ENCODE assay signal across 8 cellular contexts in the genomic region with DNA sequence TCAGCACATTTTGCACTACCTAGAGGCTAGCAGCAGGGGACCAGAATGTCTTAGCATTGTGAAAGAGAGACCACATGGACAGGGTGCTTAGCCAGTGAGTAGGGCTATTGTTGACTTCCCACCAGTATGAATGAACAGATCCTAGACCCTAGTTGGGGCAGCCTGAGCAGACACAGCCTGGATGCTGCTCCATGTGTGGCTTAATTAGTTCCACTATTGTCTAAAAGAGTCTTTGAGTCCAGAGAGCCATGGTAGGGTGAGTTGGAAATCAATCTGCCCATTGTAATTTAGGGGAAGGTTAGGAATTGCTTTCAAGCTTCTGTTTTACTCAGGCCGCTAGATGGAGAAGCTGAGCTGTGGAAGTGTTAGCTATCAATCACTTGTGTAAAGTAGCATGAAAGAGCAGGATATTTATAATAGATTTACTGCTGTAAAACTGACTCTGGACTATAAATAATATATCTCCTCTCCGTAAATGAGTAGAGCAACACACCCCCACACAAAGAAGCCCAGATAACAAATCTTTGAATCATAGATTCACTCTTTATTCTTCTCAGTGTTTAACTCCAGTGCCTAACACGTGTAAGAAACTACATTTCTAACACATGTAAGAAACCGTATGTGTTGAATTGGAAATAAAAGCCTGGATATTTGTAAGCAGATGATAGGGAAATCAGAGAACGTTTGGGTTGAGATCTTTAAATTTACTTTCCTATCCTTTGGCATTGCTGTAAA.
DNase-seq lines count a peak whose midpoint lies in the region; ATAC-seq lines count a peak whose summit lies in the region.

No MANE protein-coding gene starts in this region.

- no peak overlapping the region for H3K4me3 Mint-ChIP-seq in activated naive CD4-positive, alpha-beta T cell treated with anti-CD3 and anti-CD28 coated beads, Interleukin-2, amount 10 ng/mL, durations not matched to agents 7 days and 5 days

- no peaks in the 10 kb centered on the region for H3K36me3 Mint-ChIP-seq in activated naive CD4-positive, alpha-beta T cell treated with anti-CD3 and anti-CD28 coated beads, Interleukin-2, amount 10 ng/mL, durations not matched to agents 7 days and 5 days

- H3K9me3 Mint-ChIP-seq in activated naive CD4-positive, alpha-beta T cell treated with anti-CD3 and anti-CD28 coated beads, Interleukin-2, amount 10 ng/mL, durations not matched to agents 7 days and 5 days = no peaks in the 10 kb centered on the region

- H3K4me1 Mint-ChIP-seq in activated naive CD4-positive, alpha-beta T cell treated with anti-CD3 and anti-CD28 coated beads, Interleukin-2, amount 10 ng/mL, durations not matched to agents 7 days and 5 days = peaks cover 52% of the 10 kb centered on the region

- CTCF ChIA-PET in activated naive CD4-positive, alpha-beta T cell treated with anti-CD3 and anti-CD28 coated beads, Interleukin-2, amount 10 ng/mL, durations not matched to agents 7 days and 5 days (lab: Charles Lee) = interaction anchor here (0.6 to 4.5 kb wide), 23 partner anchors 9 to 445 kb away, joined by 3 to 35 read pairs (median 4); a partner anchor contains a TSS

- ATAC-seq in HG02798 (IDR thresholded peaks at IDR 0.05; ENCODE audit: poor library complexity, unreplicated experiment) (peak; percentile 25), GM19397 (IDR thresholded peaks at IDR 0.05; ENCODE audit: unreplicated experiment) (no peak)

- peak; percentile 60 for DNase-seq in SIG-M5 treated with dmso at 0.1 percent for 504 hours (lab: John Stamatoyannopoulos, UW; ENCODE audit: unreplicated experiment)
- no peak for DNase-seq in SIG-M5 (lab: John Stamatoyannopoulos, UW)
- peak; percentile 71 for DNase-seq in NCI-H2196 (lab: John Stamatoyannopoulos, UW; ENCODE audit: unreplicated experiment)
- DNase-seq in activated naive CD4-positive, alpha-beta T cell treated with anti-CD3 and anti-CD28 coated beads, Interleukin-2, amount 10 ng/mL, durations not matched to agents 7 days and 5 days = peak; percentile 65
- peak; percentile 58 to 85 for DNase-seq in hippocampal formation (lab: John Stamatoyannopoulos, UW)
- peak; percentile 19 for DNase-seq in stimulated activated CD4-positive, alpha-beta T cell treated with anti-CD3 and anti-CD28 coated beads, Interleukin-2, amount 100 ng/mL, for 4 hours (ENCODE audit: low read depth)

- no peak overlapping the region for H3K27ac Mint-ChIP-seq in activated naive CD4-positive, alpha-beta T cell treated with anti-CD3 and anti-CD28 coated beads, Interleukin-2, amount 10 ng/mL, durations not matched to agents 7 days and 5 days

- H3K27me3 Mint-ChIP-seq in activated naive CD4-positive, alpha-beta T cell treated with anti-CD3 and anti-CD28 coated beads, Interleukin-2, amount 10 ng/mL, durations not matched to agents 7 days and 5 days = no peaks in the 10 kb centered on the region
